In genomic region chr2:191020742-191021381, GRCh38 we compare ENCODE assay signal across 1 cellular context.
TF ChIP-seq lines count a peak whose summit lies in the region.

No MANE protein-coding gene starts in this region.

TF ChIP-seq in HepG2, 621 proteins besides CTCF, POLR2A, EP300 and RAD21 (continued from another document and continues in another):
- TF ChIP-seq MIER2 (CRISPR knock-in tag; IDR thresholded peaks at IDR 0.05) (no peak), ARID3A (IDR thresholded peaks at IDR 0.05; ENCODE audit: low read depth, low read length) (no peak), HNRNPUL1 (IDR thresholded peaks at IDR 0.05; ENCODE audit: low read depth, low read length) (no peak), HOXA3 (CRISPR knock-in tag; IDR thresholded peaks at IDR 0.05) (no peak), CCAR2 (optimal IDR thresholded peaks at IDR 0.05; ENCODE audit: low read depth, low read length) (no peak), POGZ (CRISPR knock-in tag; IDR thresholded peaks at IDR 0.05) (0 out of 2 replicates have a peak, but pooled peaks have one; percentile 30), ZSCAN31 (CRISPR knock-in tag; IDR thresholded peaks at IDR 0.05; ENCODE audit: low read depth) (no peak; the same call in 1 of the 2 replicates), ZEB1 (IDR thresholded peaks at IDR 0.05; ENCODE audit: insufficient replicate concordance, low read depth) (peak; percentile 24), ZZZ3 (CRISPR knock-in tag; IDR thresholded peaks at IDR 0.05; ENCODE audit: borderline replicate concordance) (no peak), FOXK1 (CRISPR knock-in tag; IDR thresholded peaks at IDR 0.05; ENCODE audit: borderline replicate concordance, low read depth) (no peak), RORA (CRISPR knock-in tag; IDR thresholded peaks at IDR 0.05) (no peak), ZNF24 (IDR thresholded peaks at IDR 0.05) (no peak), ZNF691 (CRISPR knock-in tag; IDR thresholded peaks at IDR 0.05; ENCODE audit: borderline replicate concordance, low read depth) (no peak), SMC3 (IDR thresholded peaks at IDR 0.05; ENCODE audit: low read length) (no peak), CREB1 (IDR thresholded peaks at IDR 0.05) (no peak), CREB1 (CRISPR knock-in tag; IDR thresholded peaks at IDR 0.05) (no peak), ZNF614 (CRISPR knock-in tag; IDR thresholded peaks at IDR 0.05; ENCODE audit: borderline replicate concordance) (no peak), CCDC6 (CRISPR knock-in tag; IDR thresholded peaks at IDR 0.05) (no peak), ZNF292 (CRISPR knock-in tag; IDR thresholded peaks at IDR 0.05; ENCODE audit: borderline replicate concordance, low read depth) (no peak), NFATC3 (CRISPR knock-in tag; IDR thresholded peaks at IDR 0.05) (no peak), TAF15 (IDR thresholded peaks at IDR 0.05; ENCODE audit: low read depth, low read length, poor library complexity, severe bottlenecking) (no peak), ZNF777 (CRISPR knock-in tag; IDR thresholded peaks at IDR 0.05) (no peak), SMARCC2 (IDR thresholded peaks at IDR 0.05) (no peak; the same call in 1 of the 2 replicates), NFKBIZ (CRISPR knock-in tag; IDR thresholded peaks at IDR 0.05) (no peak), ZNF256 (CRISPR knock-in tag; conservative IDR thresholded peaks at IDR 0.05) (0 out of 2 replicates have a peak, but pooled peaks have one; percentile 17), NFE2L2 (IDR thresholded peaks at IDR 0.05; ENCODE audit: low read length) (peak; percentile 70), HMGA1 (CRISPR knock-in tag; conservative IDR thresholded peaks at IDR 0.05) (no peak), XRCC5 (optimal IDR thresholded peaks at IDR 0.05; ENCODE audit: low read length) (no peak), IRF9 (CRISPR knock-in tag; IDR thresholded peaks at IDR 0.05; ENCODE audit: borderline replicate concordance) (no peak), ZNF17 (CRISPR knock-in tag; IDR thresholded peaks at IDR 0.05) (no peak), TGIF2 (CRISPR knock-in tag; IDR thresholded peaks at IDR 0.05) (peak; percentile 46; the same call in 1 of the 2 replicates), CEBPG (CRISPR knock-in tag; IDR thresholded peaks at IDR 0.05) (peak; percentile 52), ZNF180 (CRISPR knock-in tag; IDR thresholded peaks at IDR 0.05; ENCODE audit: borderline replicate concordance, low read depth) (no peak), ZUFSP (CRISPR knock-in tag; IDR thresholded peaks at IDR 0.05; ENCODE audit: borderline replicate concordance) (0 out of 2 replicates have a peak, but pooled peaks have one; percentile 91), AFF4 (CRISPR knock-in tag; IDR thresholded peaks at IDR 0.05) (no peak), MEIS1 (CRISPR knock-in tag; IDR thresholded peaks at IDR 0.05; ENCODE audit: borderline replicate concordance) (0 out of 2 replicates have a peak, but pooled peaks have one; percentile 20), ZFP91 (CRISPR knock-in tag; IDR thresholded peaks at IDR 0.05; ENCODE audit: borderline replicate concordance) (peak; percentile 20; the same call in 1 of the 2 replicates), CREBL2 (CRISPR knock-in tag; IDR thresholded peaks at IDR 0.05; ENCODE audit: borderline replicate concordance) (no peak), ZNF574 (CRISPR knock-in tag; IDR thresholded peaks at IDR 0.05) (no peak), HDAC1 (CRISPR knock-in tag; IDR thresholded peaks at IDR 0.05) (no peak), HNRNPL (IDR thresholded peaks at IDR 0.05; ENCODE audit: low read depth, low read length) (no peak), ZNF350 (CRISPR knock-in tag; IDR thresholded peaks at IDR 0.05; ENCODE audit: borderline replicate concordance, low read depth) (peak; percentile 71; the same call in 1 of the 2 replicates), MTA3 (CRISPR knock-in tag; IDR thresholded peaks at IDR 0.05) (no peak), ZNF124 (CRISPR knock-in tag; IDR thresholded peaks at IDR 0.05) (no peak), HNF4A (CRISPR knock-in tag; IDR thresholded peaks at IDR 0.05) (peak; percentile 64), KDM2A (CRISPR knock-in tag; IDR thresholded peaks at IDR 0.05; ENCODE audit: borderline replicate concordance, low read depth) (no peak), REXO4 (CRISPR knock-in tag; IDR thresholded peaks at IDR 0.05; ENCODE audit: borderline replicate concordance) (no peak), KMT2B (CRISPR knock-in tag; IDR thresholded peaks at IDR 0.05) (no peak), HNF1B (CRISPR knock-in tag; IDR thresholded peaks at IDR 0.05) (no peak), GZF1 (CRISPR knock-in tag; IDR thresholded peaks at IDR 0.05) (0 out of 2 replicates have a peak, but pooled peaks have one; percentile 12), MXD3 (CRISPR knock-in tag; IDR thresholded peaks at IDR 0.05) (no peak), ZNF746 (CRISPR knock-in tag; IDR thresholded peaks at IDR 0.05) (no peak), MYC (CRISPR knock-in tag; IDR thresholded peaks at IDR 0.05; ENCODE audit: borderline replicate concordance) (no peak), ZNF740 (CRISPR knock-in tag; IDR thresholded peaks at IDR 0.05) (no peak), SMAD9 (CRISPR knock-in tag; IDR thresholded peaks at IDR 0.05) (no peak)
